Comparison of ENCODE assay signal across 34 cellular contexts in the genomic region with DNA sequence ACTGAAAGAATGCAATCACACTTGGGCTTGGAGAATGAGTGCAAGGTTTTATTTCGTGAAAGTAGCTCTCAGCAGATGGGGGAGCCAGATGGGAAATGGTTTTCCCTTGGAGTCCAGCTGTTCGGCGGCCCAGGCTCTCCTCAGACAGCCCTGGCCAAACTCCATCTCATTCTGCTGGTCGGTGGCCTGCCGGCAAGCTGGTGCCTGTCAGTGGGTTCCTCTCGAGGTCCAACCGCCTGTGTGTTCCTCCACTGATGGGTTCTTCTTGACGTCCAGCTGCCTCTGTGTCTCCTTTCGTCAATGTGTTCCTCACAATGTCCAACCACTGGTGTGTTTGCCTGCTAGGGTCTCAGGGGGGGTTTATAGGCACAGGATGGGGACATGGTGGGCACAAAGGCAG.
"Had no signal": no experiment of that assay in that cellular context is flagged by ENCODE, and none has a peak within 500 bp of the region (broad histone marks: within the 10 kb centered on the region; RNA-seq: fewer than 3 reads in every experiment).

No MANE protein-coding gene starts in this region.

- H3K36me3 Mint-ChIP-seq: activated naive CD4-positive, alpha-beta T cell treated with anti-CD3 and anti-CD28 coated beads, Interleukin-2, amount 10 ng/mL, durations not matched to agents 7 days and 5 days; activated naive CD4-positive, alpha-beta T cell treated with anti-CD3 and anti-CD28 coated beads, Interleukin-2, amount 50 U/mL, for 24 hours; activated naive CD4-positive, alpha-beta T cell treated with anti-CD3 and anti-CD28 coated beads, Interleukin-2, amount 50 U/mL, for 72 hours; activated naive CD8-positive, alpha-beta T cell; activated naive CD8-positive, alpha-beta T cell treated with anti-CD3 and anti-CD28 coated beads for 36 hours; activated naive CD8-positive, alpha-beta T cell treated with anti-CD3 and anti-CD28 coated beads, Interleukin-2, amount 10 ng/mL, durations not matched to agents 7 days and 5 days; brain had no signal

- H3K27ac Mint-ChIP-seq: activated naive CD4-positive, alpha-beta T cell treated with anti-CD3 and anti-CD28 coated beads for 36 hours; activated naive CD4-positive, alpha-beta T cell treated with anti-CD3 and anti-CD28 coated beads, Interleukin-2, amount 10 ng/mL, durations not matched to agents 7 days and 5 days; activated naive CD4-positive, alpha-beta T cell treated with anti-CD3 and anti-CD28 coated beads, Interleukin-2, amount 50 U/mL, for 24 hours; activated naive CD4-positive, alpha-beta T cell treated with anti-CD3 and anti-CD28 coated beads, Interleukin-2, amount 50 U/mL, for 72 hours; activated naive CD8-positive, alpha-beta T cell; activated naive CD8-positive, alpha-beta T cell treated with anti-CD3 and anti-CD28 coated beads for 36 hours; activated naive CD8-positive, alpha-beta T cell treated with anti-CD3 and anti-CD28 coated beads, Interleukin-2, amount 10 ng/mL, durations not matched to agents 7 days and 5 days; activated naive CD8-positive, alpha-beta T cell treated with anti-CD3 and anti-CD28 coated beads, Interleukin-2, amount 50 U/mL, for 24 hours; activated T-cell treated with anti-CD3 and anti-CD28 coated beads, Interleukin-2, amount 50 U/mL, for 24 hours; activated T-cell treated with anti-CD3 and anti-CD28 coated beads, Interleukin-2, amount 50 U/mL, for 72 hours; activated T-helper 1 cell treated with anti-CD3 and anti-CD28 coated beads, Interleukin-12 subunit alpha, Interleukin-12 subunit beta, Interleukin-2, Interleukin-4 antibody, amounts not matched to agents 30 ng/mL and 10 ng/mL and 1 ng/mL, durations not matched to agents 14 hours and 24 hours and 36 hours; activated T-helper 17 cell treated with anti-CD3 and anti-CD28 coated beads, Interleukin-2, amount 50 U/mL, for 72 hours; activated T-helper 2 cell treated with anti-CD3 and anti-CD28 coated beads, Interferon-gamma antibody, Interleukin-2, Interleukin-4, amounts not matched to agents 10 μg/mL and 5 μg/mL and 100 μg/mL, durations not matched to agents 14 hours and 24 hours and 36 hours; brain had no signal

- H3K4me1 Mint-ChIP-seq: activated naive CD4-positive, alpha-beta T cell treated with anti-CD3 and anti-CD28 coated beads, Interleukin-2, amount 10 ng/mL, durations not matched to agents 7 days and 5 days; activated naive CD4-positive, alpha-beta T cell treated with anti-CD3 and anti-CD28 coated beads, Interleukin-2, amount 50 U/mL, for 24 hours; activated naive CD8-positive, alpha-beta T cell treated with anti-CD3 and anti-CD28 coated beads for 36 hours; activated naive CD8-positive, alpha-beta T cell treated with anti-CD3 and anti-CD28 coated beads, Interleukin-2, amount 10 ng/mL, durations not matched to agents 7 days and 5 days; activated naive CD8-positive, alpha-beta T cell treated with anti-CD3 and anti-CD28 coated beads, Interleukin-2, amount 50 U/mL, for 24 hours; activated T-helper 17 cell treated with anti-CD3 and anti-CD28 coated beads, Interleukin-2, amount 50 U/mL, for 72 hours; brain; central memory CD8-positive, alpha-beta T cell had no signal

- DNase-seq: activated effector memory CD4-positive, alpha-beta T cell treated with anti-CD3 and anti-CD28 coated beads, Interleukin-2, amount 50 U/mL, for 16 hours; activated effector memory CD4-positive, alpha-beta T cell treated with Interleukin-2 at 50 U/mL for 16 hours; activated gamma-delta T cell; activated gamma-delta T cell treated with Interleukin-2 at 50 U/mL for 16 hours; activated naive CD4-positive, alpha-beta T cell; activated naive CD4-positive, alpha-beta T cell treated with anti-CD3 and anti-CD28 coated beads for 36 hours; activated naive CD4-positive, alpha-beta T cell treated with anti-CD3 and anti-CD28 coated beads, Interleukin-2, amount 10 ng/mL, durations not matched to agents 7 days and 5 days; activated naive CD4-positive, alpha-beta T cell treated with anti-CD3 and anti-CD28 coated beads, Interleukin-2, amount 50 U/mL, for 16 hours; activated naive CD4-positive, alpha-beta T cell treated with Interleukin-2 at 50 U/mL for 16 hours; activated naive CD8-positive, alpha-beta T cell treated with anti-CD3 and anti-CD28 coated beads for 36 hours; activated naive CD8-positive, alpha-beta T cell treated with anti-CD3 and anti-CD28 coated beads, Interleukin-2, amount 10 ng/mL, durations not matched to agents 7 days and 5 days; activated naive CD8-positive, alpha-beta T cell treated with anti-CD3 and anti-CD28 coated beads, Interleukin-2, amount 50 U/mL, for 24 hours; activated T-cell treated with anti-CD3 and anti-CD28 coated beads, Interleukin-2, amount 50 U/mL, for 1 hour; activated T-cell treated with anti-CD3 and anti-CD28 coated beads, Interleukin-2, amount 50 U/mL, for 24 hours; activated T-cell treated with anti-CD3 and anti-CD28 coated beads, Interleukin-2, amount 50 U/mL, for 4 hours; activated T-cell treated with anti-CD3 and anti-CD28 coated beads, Interleukin-2, amount 50 U/mL, for 48 hours; activated T-cell treated with anti-CD3 and anti-CD28 coated beads, Interleukin-2, amount 50 U/mL, for 72 hours; adrenal gland; amniotic stem cell; amygdala; anterior cingulate cortex; body of pancreas; brain microvascular endothelial cell; caudate nucleus; central memory CD4-positive, alpha-beta T cell; cerebellar nuclear complex had no signal

- H3K9me3 Mint-ChIP-seq: activated naive CD4-positive, alpha-beta T cell treated with anti-CD3 and anti-CD28 coated beads for 36 hours; activated naive CD4-positive, alpha-beta T cell treated with anti-CD3 and anti-CD28 coated beads, Interleukin-2, amount 10 ng/mL, durations not matched to agents 7 days and 5 days; activated naive CD4-positive, alpha-beta T cell treated with anti-CD3 and anti-CD28 coated beads, Interleukin-2, amount 50 U/mL, for 72 hours; activated naive CD8-positive, alpha-beta T cell treated with anti-CD3 and anti-CD28 coated beads for 36 hours; activated naive CD8-positive, alpha-beta T cell treated with anti-CD3 and anti-CD28 coated beads, Interleukin-2, amount 10 ng/mL, durations not matched to agents 7 days and 5 days; activated naive CD8-positive, alpha-beta T cell treated with anti-CD3 and anti-CD28 coated beads, Interleukin-2, amount 50 U/mL, for 24 hours; activated T-cell treated with anti-CD3 and anti-CD28 coated beads, Interleukin-2, amount 50 U/mL, for 24 hours; activated T-cell treated with anti-CD3 and anti-CD28 coated beads, Interleukin-2, amount 50 U/mL, for 4 hours; activated T-cell treated with anti-CD3 and anti-CD28 coated beads, Interleukin-2, amount 50 U/mL, for 72 hours; activated T-helper 1 cell treated with anti-CD3 and anti-CD28 coated beads, Interleukin-12 subunit alpha, Interleukin-12 subunit beta, Interleukin-2, Interleukin-4 antibody, amounts not matched to agents 30 ng/mL and 10 ng/mL and 1 ng/mL, durations not matched to agents 14 hours and 24 hours and 36 hours; activated T-helper 17 cell treated with anti-CD3 and anti-CD28 coated beads, Interleukin-2, amount 50 U/mL, for 72 hours; activated T-helper 2 cell treated with anti-CD3 and anti-CD28 coated beads, Interferon-gamma antibody, Interleukin-2, Interleukin-4, amounts not matched to agents 10 μg/mL and 5 μg/mL and 100 μg/mL, durations not matched to agents 14 hours and 24 hours and 36 hours; central memory CD8-positive, alpha-beta T cell had no signal

- H3K27me3 Mint-ChIP-seq: activated naive CD4-positive, alpha-beta T cell treated with anti-CD3 and anti-CD28 coated beads, Interleukin-2, amount 10 ng/mL, durations not matched to agents 7 days and 5 days; activated naive CD4-positive, alpha-beta T cell treated with anti-CD3 and anti-CD28 coated beads, Interleukin-2, amount 50 U/mL, for 24 hours; activated naive CD8-positive, alpha-beta T cell; activated naive CD8-positive, alpha-beta T cell treated with anti-CD3 and anti-CD28 coated beads for 36 hours; activated naive CD8-positive, alpha-beta T cell treated with anti-CD3 and anti-CD28 coated beads, Interleukin-2, amount 10 ng/mL, durations not matched to agents 7 days and 5 days; activated naive CD8-positive, alpha-beta T cell treated with anti-CD3 and anti-CD28 coated beads, Interleukin-2, amount 50 U/mL, for 24 hours; activated T-helper 17 cell treated with anti-CD3 and anti-CD28 coated beads, Interleukin-2, amount 50 U/mL, for 72 hours; brain; central memory CD8-positive, alpha-beta T cell had no signal

- H3K4me3 Mint-ChIP-seq: activated naive CD4-positive, alpha-beta T cell treated with anti-CD3 and anti-CD28 coated beads for 36 hours; activated naive CD4-positive, alpha-beta T cell treated with anti-CD3 and anti-CD28 coated beads, Interleukin-2, amount 10 ng/mL, durations not matched to agents 7 days and 5 days; activated naive CD4-positive, alpha-beta T cell treated with anti-CD3 and anti-CD28 coated beads, Interleukin-2, amount 50 U/mL, for 24 hours; activated naive CD8-positive, alpha-beta T cell; activated naive CD8-positive, alpha-beta T cell treated with anti-CD3 and anti-CD28 coated beads for 36 hours; activated naive CD8-positive, alpha-beta T cell treated with anti-CD3 and anti-CD28 coated beads, Interleukin-2, amount 10 ng/mL, durations not matched to agents 7 days and 5 days; activated naive CD8-positive, alpha-beta T cell treated with anti-CD3 and anti-CD28 coated beads, Interleukin-2, amount 50 U/mL, for 24 hours; activated T-cell treated with anti-CD3 and anti-CD28 coated beads, Interleukin-2, amount 50 U/mL, for 24 hours; activated T-cell treated with anti-CD3 and anti-CD28 coated beads, Interleukin-2, amount 50 U/mL, for 4 hours; activated T-cell treated with anti-CD3 and anti-CD28 coated beads, Interleukin-2, amount 50 U/mL, for 72 hours; activated T-helper 1 cell treated with anti-CD3 and anti-CD28 coated beads, Interleukin-12 subunit alpha, Interleukin-12 subunit beta, Interleukin-2, Interleukin-4 antibody, amounts not matched to agents 30 ng/mL and 10 ng/mL and 1 ng/mL, durations not matched to agents 14 hours and 24 hours and 36 hours; activated T-helper 17 cell treated with anti-CD3 and anti-CD28 coated beads, Interleukin-2, amount 50 U/mL, for 72 hours; brain; central memory CD8-positive, alpha-beta T cell had no signal

- ATAC-seq: activated naive CD4-positive, alpha-beta T cell treated with anti-CD3 and anti-CD28 coated beads, Interleukin-2, amount 50 U/mL, for 72 hours; activated naive CD8-positive, alpha-beta T cell treated with anti-CD3 and anti-CD28 coated beads, Interleukin-2, amount 50 U/mL, for 24 hours; activated T-cell treated with anti-CD3 and anti-CD28 coated beads, Interleukin-2, amount 50 U/mL, for 4 hours; activated T-cell treated with anti-CD3 and anti-CD28 coated beads, Interleukin-2, amount 50 U/mL, for 72 hours; activated T-helper 17 cell treated with anti-CD3 and anti-CD28 coated beads, Interleukin-2, amount 50 U/mL, for 72 hours; body of pancreas had no signal
